ENCODE assay signal across 9 cellular contexts in genomic region chr11:2912498-2912897, GRCh38. TPM values are rescaled to one million over a fixed set of nuclear protein-coding genes. Genes with fewer than 3 reads are reported as not detected.
DNase-seq lines count a peak whose midpoint lies in the region; ATAC-seq and TF ChIP-seq lines count a peak whose summit lies in the region.
"Had no signal": no experiment of that assay in that cellular context is flagged by ENCODE, and none has a peak within 500 bp of the region (broad histone marks: within the 10 kb centered on the region; RNA-seq: fewer than 3 reads in every experiment).

No MANE protein-coding gene starts in this region.

- H4K20me1 ChIP-seq in mammary epithelial cell (ENCODE audit: insufficient read depth, low read length), result no peaks in the 10 kb centered on the region

- H3K9me3 ChIP-seq in HUES6 (ENCODE audit: control insufficient read depth, insufficient read depth, low read depth, low read length) (no peaks in the 10 kb centered on the region), mammary epithelial cell (replicated peaks; ENCODE audit: insufficient read depth, low read length) (no peaks in the 10 kb centered on the region), lower lobe of right lung (no peaks in the 10 kb centered on the region)

- no peak for TF ChIP-seq CTCF in mammary epithelial cell (conservative IDR thresholded peaks at IDR 0.05 in 1 of 2, IDR thresholded peaks at IDR 0.05 in 1 of 2; ENCODE audit: extremely low read depth in 1 of 2, insufficient read depth in 1 of 2, low read depth in 1 of 2, low read length in 2 of 2)
- TF ChIP-seq CTCF in lower lobe of right lung (IDR thresholded peaks at IDR 0.05), result no peak

- intact Hi-C loops in mammary epithelial cell (cut with micrococcal nuclease) (loop anchor here (1.0 kb wide), 2 partner anchors 10 to 16 kb away; a partner anchor contains a TSS), lower lobe of right lung (cut with DNase I) (no loop called here)

- peak; percentile 93 to 97 for ATAC-seq in lower lobe of right lung
- no peak for ATAC-seq in GM21447 (IDR thresholded peaks at IDR 0.05; ENCODE audit: unreplicated experiment)
- ATAC-seq in HG03521 (IDR thresholded peaks at IDR 0.05; ENCODE audit: unreplicated experiment), result no peak
- no peak for ATAC-seq in HG02798 (IDR thresholded peaks at IDR 0.05; ENCODE audit: poor library complexity, unreplicated experiment)

- H3K79me2 ChIP-seq in mammary epithelial cell (ENCODE audit: insufficient read depth, low read length), result no peaks in the 10 kb centered on the region

- H3K4me2 ChIP-seq in mammary epithelial cell (ENCODE audit: insufficient read depth, low read depth, low read length), result peak overlapping the region; percentile 70

- H3K9ac ChIP-seq in HUES6 (ENCODE audit: low read length), result no peak overlapping the region
- no peak overlapping the region for H3K9ac ChIP-seq in mammary epithelial cell (ENCODE audit: insufficient read depth, low read length)

- 0% methylated on average over 3 of the region's 5 CpGs for WGBS in mammary epithelial cell (ENCODE audit: low coverage, missing lambda C conversion rate)

- H3K27ac ChIP-seq in HUES6 (ENCODE audit: low read depth, low read length) (peak overlapping the region; percentile 51; the same call in 1 of the 2 replicates), mammary epithelial cell (ENCODE audit: insufficient read depth, low read depth, low read length) (no peak overlapping the region), lower lobe of right lung (peak overlapping the region; percentile 68)

- CTCF ChIA-PET in mammary epithelial cell (lab: Charles Lee; ENCODE audit: low non-redundant PET), result interaction anchor here (0.6 kb wide), 1 partner anchor 17 kb away, joined by 9 read pairs; no protein-coding TSS in a partner anchor

- H3K27me3 ChIP-seq in HUES6 (ENCODE audit: control insufficient read depth, insufficient read depth, low read length) (no peaks in the 10 kb centered on the region), mammary epithelial cell (ENCODE audit: insufficient read depth, low read length) (no peaks in the 10 kb centered on the region), lower lobe of right lung (ENCODE audit: low read depth) (peaks cover 4% of the 10 kb centered on the region)

- DNase-seq in AG08396 (ENCODE audit: low spot score) (peak; percentile 91), mammary epithelial cell (peak; percentile 96), lower lobe of right lung (peak; percentile 93)
- no peak for DNase-seq in activated T-cell treated with anti-CD3 and anti-CD28 coated beads, Interleukin-2, amount 50 U/mL, for 1 hour
- DNase-seq: retina had no signal

- no TSS peak for BruUV-seq in mammary epithelial cell (replicated peaks; lab: Mats Ljungman, UMichigan)

- dilution Hi-C loops in mammary epithelial cell (cut with HindIII; ENCODE audit: low sequenced_read_pairs), result no loop called here

- in situ Hi-C loops in mammary epithelial cell (cut with MboI; ENCODE audit: low sequenced_read_pairs in 2 of 2), result no loop called here

- peaks cover 27% of the 10 kb centered on the region for H3K4me1 ChIP-seq in HUES6 (ENCODE audit: control insufficient read depth, insufficient read depth, low read length)
- peaks cover 37% of the 10 kb centered on the region for H3K4me1 ChIP-seq in mammary epithelial cell (ENCODE audit: insufficient read depth, low read length)
- H3K4me1 ChIP-seq in lower lobe of right lung, result peaks cover 21% of the 10 kb centered on the region

- H3K36me3 ChIP-seq in HUES6 (ENCODE audit: control insufficient read depth, insufficient read depth, low read length), result no peaks in the 10 kb centered on the region
- no peaks in the 10 kb centered on the region for H3K36me3 ChIP-seq in mammary epithelial cell (ENCODE audit: insufficient read depth, low read length)
- H3K36me3 ChIP-seq in lower lobe of right lung, result no peaks in the 10 kb centered on the region

- peak overlapping the region; percentile 13; the same call in 1 of the 2 replicates for H3K4me3 ChIP-seq in HUES6 (ENCODE audit: low read depth, low read length)
- H3K4me3 ChIP-seq in mammary epithelial cell (replicated peaks in 1 of 3; ENCODE audit: insufficient read depth in 1 of 3, low read depth in 2 of 3, low read length in 3 of 3), result peak overlapping the region in 1 of 3 experiments; percentile 7
- no peak overlapping the region for H3K4me3 ChIP-seq in lower lobe of right lung

- H2AFZ ChIP-seq in mammary epithelial cell (ENCODE audit: low read depth, low read length), result no peak overlapping the region

RNA-seq across cellular contexts. Expression of gene PHLDA2, which starts 16.7 kb away (rescaled TPM):
- total RNA-seq in mammary epithelial cell, result 100 to 1,000 TPM in 1 of 2 donors, 1 to 10 TPM in 1; 9.5 to 164 TPM
- polyA plus RNA-seq in mammary epithelial cell, result 81.0 TPM
- 23.0 TPM for polyA minus RNA-seq in mammary epithelial cell
- 7.2 TPM for total RNA-seq in lower lobe of right lung

RNA-seq across cellular contexts. Expression of gene CDKN1C, which starts 26.9 kb away (rescaled TPM):
- under 1 TPM; 0.38 to 0.50 TPM for total RNA-seq in mammary epithelial cell
- polyA plus RNA-seq in mammary epithelial cell, result 0.08 TPM
- polyA minus RNA-seq in mammary epithelial cell, result not detected
- total RNA-seq in lower lobe of right lung, result 39.5 TPM

Comparison
In these comparisons a context has a peak if more than half of its experiments do, and no peak if none do; other contexts are left out.
1. ATAC-seq: peak in lower lobe of right lung (2 of 2); none in GM21447 (single experiment), HG03521 (single experiment) and HG02798 (single experiment).
2. RNA of gene CDKN1C, which starts 26.9 kb away (total RNA-seq): 39.5 TPM in lower lobe of right lung (single experiment); 0.38 to 0.50 TPM in mammary epithelial cell; every median in the first group is over 10 times any median in the second.